In the genomic region with DNA sequence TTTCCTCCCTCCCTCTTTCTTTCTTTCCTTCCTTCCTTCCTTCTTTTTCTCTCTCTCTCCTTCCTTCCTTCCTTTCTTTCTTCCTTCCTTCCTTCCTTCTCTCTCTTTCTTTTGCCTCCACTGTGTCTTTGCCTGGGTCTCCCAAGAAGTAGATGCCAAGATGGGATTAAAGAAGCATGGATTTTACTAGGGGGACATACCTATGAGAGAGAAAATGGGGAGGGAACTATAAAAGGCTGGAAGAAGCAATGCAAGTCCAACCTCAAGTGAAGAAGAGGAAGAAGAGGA, we compare ENCODE assay signal across 10 cellular contexts. TPM values are rescaled to one million over a fixed set of nuclear protein-coding genes. Genes with fewer than 3 reads are reported as not detected.
"Had no signal": no experiment of that assay in that cellular context is flagged by ENCODE, and none has a peak within 500 bp of the region (broad histone marks: within the 10 kb centered on the region; RNA-seq: fewer than 3 reads in every experiment).

No MANE protein-coding gene starts in this region.

- DNase-seq: GM23248, GOT3, H7 had no signal

- H3K4me1 ChIP-seq: HAP-1 had no signal

- H3K36me3 ChIP-seq: HAP-1 had no signal

- H3K27ac ChIP-seq: GM23248, HL-60, KMS-11 had no signal

- H3K9ac ChIP-seq: GM23248, KMS-11 had no signal

- H2AFZ ChIP-seq: GM23248 had no signal

- ATAC-seq: HCT116, HepG2 had no signal

- FAIRE-seq: HepG2 had no signal

- H3K4me2 ChIP-seq: KMS-11 had no signal

- H3K4me3 ChIP-seq: GM23248, HAP-1 had no signal

- H3K9me3 ChIP-seq: HAP-1 had no signal

RNA-seq across cellular contexts. Expression of a gene that starts 33.3 kb away (rescaled TPM):
- total RNA-seq: GM23248, HepG2, HT1080 had no signal
- polyA plus RNA-seq: GM23248, HepG2, IgD-negative memory B cell had no signal
